Comparison of ENCODE assay signal across 8 cellular contexts in the genomic region with DNA sequence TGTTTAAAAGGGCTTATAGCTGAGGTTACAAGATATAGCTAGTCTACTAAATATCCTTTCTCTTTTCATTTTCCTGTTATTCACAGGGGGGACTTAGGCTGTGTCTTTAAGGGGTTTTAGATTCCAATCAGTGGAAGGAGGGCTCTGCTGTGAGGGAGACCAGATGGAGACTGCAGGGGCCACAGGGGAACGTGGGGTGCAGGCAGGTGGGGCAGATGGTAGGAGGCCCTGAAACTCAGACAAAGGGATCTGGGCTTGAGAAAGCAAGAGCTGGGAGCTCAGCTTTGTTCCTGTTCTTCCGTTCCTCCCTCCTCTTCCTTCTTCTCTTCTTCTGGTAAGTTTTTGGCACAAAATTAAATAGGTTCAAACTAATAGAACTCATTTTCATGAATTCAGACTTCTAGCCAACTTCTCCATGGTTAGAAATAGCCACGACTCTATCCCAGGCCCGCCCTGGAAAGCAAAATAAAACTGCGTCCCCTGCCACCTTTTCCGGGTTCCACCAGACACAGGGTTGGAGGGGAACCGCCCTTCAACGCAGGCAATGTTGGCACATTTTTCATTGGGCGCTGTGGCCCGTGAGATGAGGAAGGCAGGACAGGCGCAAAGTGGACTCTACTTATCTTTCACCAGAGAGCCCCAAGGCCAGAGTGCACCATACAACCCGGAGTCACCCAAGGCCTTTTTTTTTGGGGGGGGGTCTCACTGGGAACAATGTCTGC. TPM values are rescaled to one million over a fixed set of nuclear protein-coding genes. Genes with fewer than 3 reads are reported as not detected.
DNase-seq lines count a peak whose midpoint lies in the region; ATAC-seq, FAIRE-seq and TF ChIP-seq lines count a peak whose summit lies in the region.

No MANE protein-coding gene starts in this region.

- no peaks in the 10 kb centered on the region for H3K4me1 ChIP-seq in urinary bladder (ENCODE audit: insufficient read depth)

- FAIRE-seq in frontal cortex (lab: Jason Lieb, UNC): no peak

- no peak overlapping the region for H3K4me3 ChIP-seq in urinary bladder (ENCODE audit: low read depth, low read length)

- WGBS in urinary bladder: 77% methylated on average over 12 of the region's 12 CpGs

- H3K27me3 Mint-ChIP-seq in activated naive CD8-positive, alpha-beta T cell treated with anti-CD3 and anti-CD28 coated beads, Interleukin-2, amount 10 ng/mL, durations not matched to agents 7 days and 5 days: no peaks in the 10 kb centered on the region
- no peaks in the 10 kb centered on the region for H3K27me3 Mint-ChIP-seq in mesothelial cell of epicardium (ENCODE audit: low read depth)

- H3K27ac ChIP-seq in urinary bladder (ENCODE audit: low read depth): peak overlapping the region; percentile 73

- no peak for TF ChIP-seq CTCF in mesothelial cell of epicardium (IDR thresholded peaks at IDR 0.05; ENCODE audit: unreplicated experiment)

- ATAC-seq in Right ventricle myocardium inferior (peak; percentile 20), HG03378 (IDR thresholded peaks at IDR 0.05; ENCODE audit: unreplicated experiment) (no peak), HG02970 (IDR thresholded peaks at IDR 0.05; ENCODE audit: low FRiP score, unreplicated experiment) (no peak)
- no peak for ATAC-seq in activated naive CD8-positive, alpha-beta T cell treated with anti-CD3 and anti-CD28 coated beads, Interleukin-2, amount 10 ng/mL, durations not matched to agents 7 days and 5 days (ENCODE audit: low read depth)

- H3K27ac Mint-ChIP-seq in activated naive CD8-positive, alpha-beta T cell treated with anti-CD3 and anti-CD28 coated beads, Interleukin-2, amount 10 ng/mL, durations not matched to agents 7 days and 5 days: peak overlapping the region; percentile 97
- H3K27ac Mint-ChIP-seq in mesothelial cell of epicardium: peak overlapping the region; percentile 30

- no peaks in the 10 kb centered on the region for H3K36me3 ChIP-seq in urinary bladder (ENCODE audit: insufficient read depth)

- peaks cover 18% of the 10 kb centered on the region for H3K36me3 Mint-ChIP-seq in activated naive CD8-positive, alpha-beta T cell treated with anti-CD3 and anti-CD28 coated beads, Interleukin-2, amount 10 ng/mL, durations not matched to agents 7 days and 5 days
- peaks cover 3% of the 10 kb centered on the region for H3K36me3 Mint-ChIP-seq in mesothelial cell of epicardium

- no peaks in the 10 kb centered on the region for H3K9me3 Mint-ChIP-seq in activated naive CD8-positive, alpha-beta T cell treated with anti-CD3 and anti-CD28 coated beads, Interleukin-2, amount 10 ng/mL, durations not matched to agents 7 days and 5 days
- H3K9me3 Mint-ChIP-seq in mesothelial cell of epicardium: peaks cover 14% of the 10 kb centered on the region

- DNase-seq in Right ventricle myocardium inferior (ENCODE audit: missing footprints) (peak; percentile 71), cardiac septum (ENCODE audit: low spot score) (no peak), mesothelial cell of epicardium (ENCODE audit: low spot score in 2 of 2, unreplicated experiment in 2 of 2) (no peak), frontal cortex (ENCODE audit: low spot score in 2 of 2) (no peak)
- peak; percentile 45 for DNase-seq in activated naive CD8-positive, alpha-beta T cell treated with anti-CD3 and anti-CD28 coated beads, Interleukin-2, amount 10 ng/mL, durations not matched to agents 7 days and 5 days

- H3K4me3 Mint-ChIP-seq in activated naive CD8-positive, alpha-beta T cell treated with anti-CD3 and anti-CD28 coated beads, Interleukin-2, amount 10 ng/mL, durations not matched to agents 7 days and 5 days: peak overlapping the region; percentile 91
- no peak overlapping the region for H3K4me3 Mint-ChIP-seq in mesothelial cell of epicardium

- intact Hi-C loops in Right ventricle myocardium inferior (cut with DNase I) (loop anchor here (2.0 to 10.0 kb wide), 4 partner anchors 191 to 683 kb away; a partner anchor contains a TSS), cardiac septum (cut with DNase I) (loop anchor here (5.0 to 10.0 kb wide), 2 partner anchors 131 to 393 kb away; no protein-coding TSS in a partner anchor)

- H3K4me1 Mint-ChIP-seq in activated naive CD8-positive, alpha-beta T cell treated with anti-CD3 and anti-CD28 coated beads, Interleukin-2, amount 10 ng/mL, durations not matched to agents 7 days and 5 days: peaks cover 41% of the 10 kb centered on the region
- H3K4me1 Mint-ChIP-seq in mesothelial cell of epicardium: peaks cover 19% of the 10 kb centered on the region

- POLR2A ChIA-PET in activated naive CD8-positive, alpha-beta T cell treated with anti-CD3 and anti-CD28 coated beads, Interleukin-2, amount 10 ng/mL, durations not matched to agents 7 days and 5 days (lab: Charles Lee): interaction anchor here (0.6 to 20.9 kb wide), 5 partner anchors 8 to 152 kb away, joined by 3 to 942 read pairs (median 107); no protein-coding TSS in a partner anchor

RNA-seq across cellular contexts. Expression of a gene that starts 3.5 kb away (rescaled TPM):
- total RNA-seq in Right ventricle myocardium inferior (1,134 TPM), cardiac septum (921 TPM), mesothelial cell of epicardium (2,120 to 2,167 TPM (median 2,121 TPM) in 3 replicates), urinary bladder (4,785 TPM), frontal cortex (5,673 TPM)
- total RNA-seq in activated naive CD8-positive, alpha-beta T cell treated with anti-CD3 and anti-CD28 coated beads, Interleukin-2, amount 10 ng/mL, durations not matched to agents 7 days and 5 days: 1,000 to 10,000 TPM; 8,001 to 8,464 TPM
- 4,487 TPM for polyA plus RNA-seq in urinary bladder

Comparison
In these comparisons a context has a peak if more than half of its experiments do, and no peak if none do; other contexts are left out.
1. DNase-seq: peak in Right ventricle myocardium inferior (single experiment) and activated naive CD8-positive, alpha-beta T cell treated with anti-CD3 and anti-CD28 coated beads, Interleukin-2, amount 10 ng/mL, durations not matched to agents 7 days and 5 days (single experiment); none in cardiac septum (single experiment), mesothelial cell of epicardium (0 of 2) and frontal cortex (0 of 2).